Comparison of ENCODE assay signal across 8 cellular contexts in the genomic region with DNA sequence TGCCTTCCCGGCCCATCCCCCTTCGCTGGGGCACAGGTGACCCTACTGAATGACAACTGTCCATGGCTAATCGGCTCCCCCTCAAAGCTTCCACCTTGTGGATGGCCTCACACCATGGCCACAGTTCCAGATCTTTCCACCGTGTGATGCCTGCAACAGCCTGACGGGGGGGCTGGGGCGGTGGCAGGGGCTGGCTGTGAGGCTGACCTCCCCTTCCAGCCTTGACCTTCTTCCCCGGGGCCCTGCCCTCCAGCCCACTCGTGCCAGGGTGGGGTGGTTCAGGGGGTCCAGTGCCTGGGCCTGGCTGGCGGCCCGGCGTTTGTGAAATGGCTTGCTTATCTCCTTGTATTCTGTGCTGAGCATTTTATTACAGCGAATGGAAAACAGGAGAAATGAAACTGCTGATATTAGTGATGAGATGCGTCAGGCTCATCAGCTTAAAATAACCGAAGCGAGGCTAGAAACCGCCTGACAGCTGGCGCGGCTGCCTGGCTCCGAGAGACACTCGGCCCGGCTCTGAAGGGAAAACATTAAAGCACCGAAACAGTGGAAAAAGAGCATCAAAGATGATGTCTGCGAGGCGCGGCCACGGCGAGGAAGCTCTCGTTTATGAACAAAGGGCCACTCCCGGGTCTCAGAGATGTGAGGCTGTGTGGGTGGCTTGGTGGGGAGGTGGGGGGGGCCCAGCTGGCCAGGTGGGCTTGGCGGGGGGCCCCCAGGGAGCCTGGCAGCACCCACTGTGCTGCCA. TPM values are rescaled to one million over a fixed set of nuclear protein-coding genes. Genes with fewer than 3 reads are reported as not detected.
DNase-seq lines count a peak whose midpoint lies in the region; ATAC-seq and TF ChIP-seq lines count a peak whose summit lies in the region.

No MANE protein-coding gene starts in this region.

- peaks cover 7 to 20% of the 10 kb centered on the region in 2 donors for H3K9me3 Mint-ChIP-seq in activated naive CD4-positive, alpha-beta T cell treated with anti-CD3 and anti-CD28 coated beads, Interleukin-2, amount 50 U/mL, for 72 hours

- DNase-seq in NCI-H1694 (lab: John Stamatoyannopoulos, UW) (peak; percentile 85), iPS-NIHi7 (ENCODE audit: extremely low spot score) (peak; percentile 61), NCI-H1930 (lab: John Stamatoyannopoulos, UW) (no peak)
- DNase-seq in activated naive CD4-positive, alpha-beta T cell treated with anti-CD3 and anti-CD28 coated beads, Interleukin-2, amount 50 U/mL, for 72 hours (ENCODE audit: low spot score in 2 of 2), result peak; percentile 69 to 83
- DNase-seq in stimulated activated CD4-positive, alpha-beta T cell treated with anti-CD3 and anti-CD28 coated beads, Interleukin-2, amount 100 ng/mL, for 4 hours (ENCODE audit: low read depth), result peak; percentile 78

- TF ChIP-seq CTCF in 22Rv1 (IDR thresholded peaks at IDR 0.05), result peak; percentile 34

- peaks cover 10 to 27% of the 10 kb centered on the region in 2 donors for H3K36me3 Mint-ChIP-seq in activated naive CD4-positive, alpha-beta T cell treated with anti-CD3 and anti-CD28 coated beads, Interleukin-2, amount 50 U/mL, for 72 hours

- peak; percentile 61 for ATAC-seq in GM19035 (IDR thresholded peaks at IDR 0.05; ENCODE audit: unreplicated experiment)
- peak; percentile 61 to 70 for ATAC-seq in activated naive CD4-positive, alpha-beta T cell treated with anti-CD3 and anti-CD28 coated beads, Interleukin-2, amount 50 U/mL, for 72 hours
- no peak for ATAC-seq in HG02623 (IDR thresholded peaks at IDR 0.05; ENCODE audit: unreplicated experiment)

- H3K27ac ChIP-seq in 22Rv1, result no peak overlapping the region

- H3K27ac Mint-ChIP-seq in activated naive CD4-positive, alpha-beta T cell treated with anti-CD3 and anti-CD28 coated beads, Interleukin-2, amount 50 U/mL, for 72 hours, result peak overlapping the region; percentile 85 to 94

RNA-seq across cellular contexts. Expression of gene PDCD1, which starts 0.9 kb away (rescaled TPM):
- 10 to 100 TPM; 22.5 to 25.4 TPM for total RNA-seq in activated naive CD4-positive, alpha-beta T cell treated with anti-CD3 and anti-CD28 coated beads, Interleukin-2, amount 50 U/mL, for 72 hours

RNA-seq across cellular contexts. Expression of gene RTP5, which starts 9.9 kb away (rescaled TPM):
- under 1 TPM in 1 of 2 donors, not detected in 1; 0.09 TPM for total RNA-seq in activated naive CD4-positive, alpha-beta T cell treated with anti-CD3 and anti-CD28 coated beads, Interleukin-2, amount 50 U/mL, for 72 hours

RNA-seq across cellular contexts. Expression of gene NEU4, which starts 50.6 kb away (rescaled TPM):
- 1 to 10 TPM; 1.1 to 1.2 TPM for total RNA-seq in activated naive CD4-positive, alpha-beta T cell treated with anti-CD3 and anti-CD28 coated beads, Interleukin-2, amount 50 U/mL, for 72 hours

Comparison
In these comparisons a context has a peak if more than half of its experiments do, and no peak if none do; other contexts are left out.
1. DNase-seq: peak in NCI-H1694 (single experiment), activated naive CD4-positive, alpha-beta T cell treated with anti-CD3 and anti-CD28 coated beads, Interleukin-2, amount 50 U/mL, for 72 hours (2 of 2), iPS-NIHi7 (single experiment) and stimulated activated CD4-positive, alpha-beta T cell treated with anti-CD3 and anti-CD28 coated beads, Interleukin-2, amount 100 ng/mL, for 4 hours (single experiment); none in NCI-H1930 (0 of 2).